Comparison of ENCODE assay signal across 16 cellular contexts in the genomic region with DNA sequence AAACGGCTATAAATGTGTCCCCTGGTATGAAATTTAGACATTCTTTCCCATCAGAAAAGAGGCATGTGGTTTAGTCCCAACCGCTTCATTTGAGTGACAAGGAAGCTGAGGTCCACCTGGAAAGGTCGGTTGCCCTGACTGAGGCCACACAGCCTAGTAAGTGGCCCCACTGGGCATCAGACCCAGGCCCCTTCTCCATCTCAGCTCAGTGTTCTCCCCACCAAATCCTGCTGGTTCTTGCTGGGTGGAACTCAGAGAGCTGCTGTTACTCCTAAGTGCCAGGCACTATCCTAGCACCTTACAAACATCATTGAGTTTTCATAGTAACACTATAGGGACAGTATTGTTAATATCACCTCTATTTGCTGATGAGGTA.
DNase-seq lines count a peak whose midpoint lies in the region; ATAC-seq and TF ChIP-seq lines count a peak whose summit lies in the region.
"Had no signal": no experiment of that assay in that cellular context is flagged by ENCODE, and none has a peak within 500 bp of the region (broad histone marks: within the 10 kb centered on the region; RNA-seq: fewer than 3 reads in every experiment).

No MANE protein-coding gene starts in this region.

- H3K27me3 ChIP-seq in ascending aorta = no peaks in the 10 kb centered on the region
- no peaks in the 10 kb centered on the region for H3K27me3 ChIP-seq in lung (ENCODE audit: control insufficient read depth, insufficient read depth)
- no peaks in the 10 kb centered on the region for H3K27me3 ChIP-seq in vagina

- peak overlapping the region; percentile 90 to 100 for H3K27ac Mint-ChIP-seq in natural killer cell treated with Interleukin-12 subunit alpha and Interleukin-12 subunit beta and Interleukin-15 and Interleukin-18, amount 100 ng/mL, for 72 hours
- H3K27ac Mint-ChIP-seq in natural killer cell = no peak overlapping the region

- no peak overlapping the region for H3K4me3 ChIP-seq in ascending aorta
- H3K4me3 ChIP-seq in lung = no peak overlapping the region
- H3K4me3 ChIP-seq in vagina = no peak overlapping the region

- peaks cover 74 to 75% of the 10 kb centered on the region in 2 donors for H3K4me1 Mint-ChIP-seq in natural killer cell treated with Interleukin-12 subunit alpha and Interleukin-12 subunit beta and Interleukin-15 and Interleukin-18, amount 100 ng/mL, for 72 hours (ENCODE audit: low read depth in 2 of 2)
- peaks cover 30 to 40% of the 10 kb centered on the region in 2 donors for H3K4me1 Mint-ChIP-seq in natural killer cell

- peaks cover 0 to 3% of the 10 kb centered on the region in 2 donors for H3K27me3 Mint-ChIP-seq in natural killer cell treated with Interleukin-12 subunit alpha and Interleukin-12 subunit beta and Interleukin-15 and Interleukin-18, amount 100 ng/mL, for 72 hours
- no peaks in the 10 kb centered on the region for H3K27me3 Mint-ChIP-seq in natural killer cell (ENCODE audit: low read depth in 2 of 2)
- H3K27me3 Mint-ChIP-seq: dendritic cell treated with granulocyte-macrophage colony-stimulating factor and Interleukin-4, amounts not matched to agents 40 ng/mL and 50 ng/mL, for 4 days had no signal

- 76 to 92% methylated on average over 3 of the region's 3 CpGs for WGBS in lung, 2 donors

- H3K4me3 Mint-ChIP-seq in natural killer cell treated with Interleukin-12 subunit alpha and Interleukin-12 subunit beta and Interleukin-15 and Interleukin-18, amount 100 ng/mL, for 72 hours = peak overlapping the region; percentile 75
- no peak overlapping the region for H3K4me3 Mint-ChIP-seq in natural killer cell
- H3K4me3 Mint-ChIP-seq: dendritic cell treated with granulocyte-macrophage colony-stimulating factor and Interleukin-4, amounts not matched to agents 40 ng/mL and 50 ng/mL, for 4 days had no signal

- peak overlapping the region; percentile 14 to 37 for H3K27ac ChIP-seq in ascending aorta
- peak overlapping the region; percentile 7 to 61 for H3K27ac ChIP-seq in lung (ENCODE audit: low read depth in 1 of 2, low read length in 1 of 2)
- H3K27ac ChIP-seq in vagina = peak overlapping the region; percentile 81
- H3K27ac ChIP-seq: KMS-11 had no signal

- H3K9me3 ChIP-seq in ascending aorta (no peaks in the 10 kb centered on the region), lung (ENCODE audit: control insufficient read depth in 2 of 2, insufficient read depth in 1 of 2, low read length in 1 of 2) (no peaks in the 10 kb centered on the region), vagina (no peaks in the 10 kb centered on the region)

- TF ChIP-seq CTCF in natural killer cell (IDR thresholded peaks at IDR 0.05) (no peak), ascending aorta (IDR thresholded peaks at IDR 0.05) (no peak), lung (IDR thresholded peaks at IDR 0.05; ENCODE audit: control extremely low read depth, extremely low read depth) (no peak), vagina (IDR thresholded peaks at IDR 0.05) (no peak)

- DNase-seq in natural killer cell treated with Interleukin-12 subunit alpha and Interleukin-12 subunit beta and Interleukin-15 and Interleukin-18, amount 100 ng/mL, for 72 hours (ENCODE audit: low spot score) = no peak
- no peak for DNase-seq in natural killer cell
- DNase-seq in ascending aorta (ENCODE audit: low spot score in 2 of 2) = no peak
- no peak for DNase-seq in lung (ENCODE audit: low spot score)
- DNase-seq in vagina (ENCODE audit: extremely low spot score in 2 of 2) = no peak
- DNase-seq: activated CD4-positive, alpha-beta T cell treated with anti-CD3 and anti-CD28 coated beads for 4 hours; anterior cingulate cortex; head of caudate nucleus; NCI-H226; posterior cingulate gyrus had no signal

- H3K36me3 Mint-ChIP-seq in natural killer cell treated with Interleukin-12 subunit alpha and Interleukin-12 subunit beta and Interleukin-15 and Interleukin-18, amount 100 ng/mL, for 72 hours = no peaks in the 10 kb centered on the region
- H3K36me3 Mint-ChIP-seq in natural killer cell = no peaks in the 10 kb centered on the region

- intact Hi-C loops in natural killer cell (cut with micrococcal nuclease) (no loop called here), ascending aorta (cut with DNase I) (no loop called here), vagina (cut with DNase I) (loop anchor here (10.0 kb wide), 1 partner anchor 128 kb away; no protein-coding TSS in a partner anchor)

- H3K9me3 Mint-ChIP-seq in natural killer cell treated with Interleukin-12 subunit alpha and Interleukin-12 subunit beta and Interleukin-15 and Interleukin-18, amount 100 ng/mL, for 72 hours = no peaks in the 10 kb centered on the region
- H3K9me3 Mint-ChIP-seq in natural killer cell = no peaks in the 10 kb centered on the region
- H3K9me3 Mint-ChIP-seq: dendritic cell treated with granulocyte-macrophage colony-stimulating factor and Interleukin-4, amounts not matched to agents 40 ng/mL and 50 ng/mL, for 4 days had no signal

- TF ChIP-seq POLR2A in vagina (IDR thresholded peaks at IDR 0.05) = no peak

- peaks cover 13 to 39% of the 10 kb centered on the region in 2 donors for H3K4me1 ChIP-seq in ascending aorta
- H3K4me1 ChIP-seq in lung (ENCODE audit: control insufficient read depth in 2 of 2, insufficient read depth in 2 of 2, low read length in 2 of 2) = peaks cover 21 to 23% of the 10 kb centered on the region in 2 donors
- peaks cover 59% of the 10 kb centered on the region for H3K4me1 ChIP-seq in vagina

- ATAC-seq in natural killer cell treated with Interleukin-12 subunit alpha and Interleukin-12 subunit beta and Interleukin-15 and Interleukin-18, amount 100 ng/mL, for 72 hours = no peak
- ATAC-seq in natural killer cell = no peak
- ATAC-seq in lung (ENCODE audit: insufficient read depth, low FRiP score) = no peak
- no peak for ATAC-seq in activated CD4-positive, CD25-positive, alpha-beta regulatory T cell treated with anti-CD3 and anti-CD28 coated beads, Interleukin-2, amount 50 U/mL, for 24 hours
- no peak for ATAC-seq in GM19328 (IDR thresholded peaks at IDR 0.05; ENCODE audit: unreplicated experiment)
- no peak for ATAC-seq in HG03135 (IDR thresholded peaks at IDR 0.05; ENCODE audit: unreplicated experiment)
- ATAC-seq: esophagus mucosa had no signal

- H3K36me3 ChIP-seq in ascending aorta = no peaks in the 10 kb centered on the region
- peaks cover 0 to 4% of the 10 kb centered on the region in 2 donors for H3K36me3 ChIP-seq in lung (ENCODE audit: control insufficient read depth in 2 of 2, insufficient read depth in 2 of 2, low read length in 2 of 2)
- no peaks in the 10 kb centered on the region for H3K36me3 ChIP-seq in vagina

Comparison
In these comparisons a context has a peak if more than half of its experiments do, and no peak if none do; other contexts are left out.
1. H3K27ac Mint-ChIP-seq: peak in natural killer cell treated with Interleukin-12 subunit alpha and Interleukin-12 subunit beta and Interleukin-15 and Interleukin-18, amount 100 ng/mL, for 72 hours (2 of 2); none in natural killer cell (0 of 2).
2. H3K27ac ChIP-seq: peak in every context shown above with its lines; median percentile 81 in vagina; 34 in lung; 26 in ascending aorta.